ENCODE assay signal across 1 cellular context in the genomic region with DNA sequence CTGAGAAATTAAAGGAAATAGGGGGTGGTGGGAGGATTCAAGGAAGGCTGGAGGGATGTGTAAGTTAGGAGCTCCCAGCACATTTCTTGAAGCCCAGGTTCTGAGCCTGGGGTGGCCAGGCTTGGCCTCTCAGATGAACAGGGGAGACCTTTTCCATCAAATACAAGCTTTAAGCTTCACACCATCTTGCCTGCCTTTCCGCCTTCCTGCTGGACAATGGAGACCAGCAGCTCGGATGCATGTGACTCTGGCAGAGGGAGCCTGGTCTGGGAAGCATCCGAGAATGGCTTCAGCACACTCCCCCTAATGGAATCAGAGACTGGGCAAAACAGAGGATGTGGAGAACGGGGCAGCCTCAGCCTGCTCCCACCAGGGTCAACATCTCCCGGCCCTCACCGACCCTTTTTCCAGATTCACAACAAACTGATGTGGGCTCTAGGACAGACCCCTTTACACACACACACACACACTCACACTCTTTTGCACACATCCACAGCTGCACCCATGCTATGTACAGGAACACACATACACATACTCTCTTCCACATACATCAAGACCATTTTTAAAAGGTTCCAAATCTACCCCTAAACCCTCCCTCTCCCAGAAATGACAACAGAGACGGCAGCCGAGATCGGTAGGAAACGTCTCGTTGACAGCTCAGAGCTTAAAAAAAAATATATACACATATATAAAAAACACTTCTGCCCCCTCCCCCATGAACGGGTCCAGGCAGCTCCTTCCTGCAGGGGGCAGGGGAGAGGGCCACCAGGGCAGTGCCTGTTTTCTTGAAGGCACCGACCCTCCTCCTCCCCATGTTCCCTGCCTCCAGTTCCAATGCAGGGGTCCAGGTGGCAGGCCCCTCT.
TF ChIP-seq lines count a peak whose summit lies in the region.

No MANE protein-coding gene starts in this region.

TF ChIP-seq in HCT116, 20 proteins besides CTCF, POLR2A, EP300 and RAD21:
- TF ChIP-seq CEBPB (IDR thresholded peaks at IDR 0.05; ENCODE audit: low read depth): no peak
- TF ChIP-seq POLR2AphosphoS5 (IDR thresholded peaks at IDR 0.05; ENCODE audit: low read depth, low read length): 0 out of 2 replicates have a peak, but pooled peaks have one; percentile 15
- no peak for TF ChIP-seq SIN3A (IDR thresholded peaks at IDR 0.05; ENCODE audit: low read depth)
- TF ChIP-seq FOSL1 (IDR thresholded peaks at IDR 0.05; ENCODE audit: low read depth): no peak
- TF ChIP-seq EZH2 (IDR thresholded peaks at IDR 0.05): no peak
